Comparison of ENCODE assay signal across 8 cellular contexts in the genomic region with DNA sequence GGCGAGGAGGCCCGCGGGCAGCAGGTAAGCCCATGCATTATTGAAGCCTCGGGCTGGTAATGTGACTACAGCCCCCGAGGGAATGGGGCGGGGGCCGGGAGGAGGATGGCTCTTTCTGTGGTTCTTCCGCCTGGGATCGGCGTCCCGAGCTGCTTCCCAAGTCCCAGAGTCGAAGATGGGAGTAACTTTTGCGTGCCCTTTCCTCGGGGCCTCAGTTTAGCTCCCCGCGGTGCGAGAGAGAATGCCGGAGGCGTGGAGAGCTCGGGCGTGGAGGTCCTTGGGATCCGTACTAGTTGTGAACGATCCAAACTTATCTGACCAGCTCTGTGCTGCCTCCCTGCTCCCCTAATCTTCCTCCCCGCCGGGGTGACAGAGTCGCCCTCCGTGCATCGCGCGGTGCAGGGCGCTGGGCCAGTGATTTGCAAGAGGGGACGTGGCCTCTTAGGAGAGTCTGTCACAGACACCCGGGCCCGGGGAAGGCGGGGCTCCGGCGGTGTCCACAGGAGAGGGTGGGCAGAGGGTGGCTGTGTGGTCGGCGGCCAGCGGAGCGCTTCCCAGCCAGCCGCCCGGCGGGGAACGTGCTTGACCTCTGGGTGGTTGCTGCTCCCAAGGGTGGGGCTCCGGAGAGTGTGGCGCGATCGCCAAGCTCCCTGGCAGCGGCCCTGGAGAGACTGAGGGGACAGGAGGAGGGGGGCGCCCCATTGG.
DNase-seq lines count a peak whose midpoint lies in the region; ATAC-seq and TF ChIP-seq lines count a peak whose summit lies in the region.

No MANE protein-coding gene starts in this region.

- DNase-seq in EH (ENCODE audit: low read depth): peak; percentile 82
- peak; percentile 8 for DNase-seq in MV-4-11 (lab: John Stamatoyannopoulos, UW)
- DNase-seq in activated CD8-positive, alpha-beta memory T cell treated with anti-CD3 and anti-CD28 coated beads, Interleukin-2, amount 50 U/mL, for 48 hours: peak; percentile 70
- peak; percentile 31 to 33 for DNase-seq in erythroblast (lab: John Stamatoyannopoulos, UW)
- peak; percentile 41 for DNase-seq in midbrain (lab: John Stamatoyannopoulos, UW)
- peak in 46 of 49 donors; percentile 2 to 73 (median 36) for DNase-seq in substantia nigra (lab: John Stamatoyannopoulos, UW)
- DNase-seq in NCI-H187 (lab: John Stamatoyannopoulos, UW): no peak

- no peak for TF ChIP-seq POLR2A in erythroblast (IDR thresholded peaks at IDR 0.05; ENCODE audit: low read length)

- peak overlapping the region; percentile 59 for H3K27ac ChIP-seq in substantia nigra (ENCODE audit: low read depth, low read length, poor library complexity, severe bottlenecking)

- ATAC-seq in GM21786 (IDR thresholded peaks at IDR 0.05; ENCODE audit: unreplicated experiment): peak; percentile 31

Comparison
In these comparisons a context has a peak if more than half of its experiments do, and no peak if none do; other contexts are left out.
1. DNase-seq: peak in EH (single experiment), MV-4-11 (single experiment), activated CD8-positive, alpha-beta memory T cell treated with anti-CD3 and anti-CD28 coated beads, Interleukin-2, amount 50 U/mL, for 48 hours (single experiment), erythroblast (2 of 2), midbrain (single experiment) and substantia nigra (46 of 49); none in NCI-H187 (0 of 2).